16 cellular contexts compared by ENCODE assay signal in the genomic region with DNA sequence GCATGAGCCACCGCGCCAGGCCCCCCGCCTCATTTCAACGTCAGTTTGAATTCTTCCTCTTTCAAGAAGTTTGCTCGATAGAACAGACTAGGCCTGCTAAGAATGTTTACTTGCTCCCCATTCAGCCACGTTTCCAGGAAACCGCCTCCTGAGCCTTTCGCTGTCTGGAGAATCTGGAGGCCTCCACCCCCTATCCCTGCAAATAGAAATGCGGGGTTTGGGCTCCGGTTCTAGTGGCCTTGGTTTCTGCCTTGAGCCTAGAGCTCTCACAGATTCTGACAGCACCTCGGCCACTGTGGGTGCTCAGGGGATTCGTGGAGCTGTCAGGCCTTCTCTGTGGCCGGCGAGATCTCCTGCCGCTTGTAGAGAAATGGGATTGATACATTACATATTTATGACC.
DNase-seq lines count a peak whose midpoint lies in the region; ATAC-seq and TF ChIP-seq lines count a peak whose summit lies in the region.
"Had no signal": no experiment of that assay in that cellular context is flagged by ENCODE, and none has a peak within 500 bp of the region (broad histone marks: within the 10 kb centered on the region; RNA-seq: fewer than 3 reads in every experiment).

No MANE protein-coding gene starts in this region.

- H3F3A ChIP-seq in GM23338 (replicated peaks; ENCODE audit: low read depth): peaks cover 43% of the 10 kb centered on the region

- TF ChIP-seq CTCF in GM23338 (conservative IDR thresholded peaks at IDR 0.05; ENCODE audit: low read depth in 2 of 2): no peak
- no peak for TF ChIP-seq CTCF in foreskin fibroblast (IDR thresholded peaks at IDR 0.05; ENCODE audit: low read depth, low read length)
- TF ChIP-seq CTCF in A673 (conservative IDR thresholded peaks at IDR 0.05; ENCODE audit: low read depth, low read length): no peak

- ATAC-seq in GM23338: no peak; the same call in 2 of the 3 replicates
- no peak for ATAC-seq in GM21381 (IDR thresholded peaks at IDR 0.05; ENCODE audit: unreplicated experiment)
- ATAC-seq: CD8-positive, alpha-beta T cell had no signal

- CTCF ChIA-PET in A673 (lab: Charles Lee): no interaction called here

- H3K9me3 ChIP-seq in A673 (ENCODE audit: low read depth, low read length, poor library complexity, severe bottlenecking): no peaks in the 10 kb centered on the region
- H3K9me3 ChIP-seq: Peyer's patch had no signal

- H3K4me3 ChIP-seq in GM23338 (peak overlapping the region; percentile 22; the same call in 1 of the 2 replicates), foreskin fibroblast (ENCODE audit: low read depth in 1 of 2, low read length in 2 of 2) (no peak overlapping the region), A673 (ENCODE audit: low read depth, low read length, poor library complexity, severe bottlenecking) (no peak overlapping the region)
- H3K4me3 ChIP-seq: Peyer's patch had no signal

- no peaks in the 10 kb centered on the region for H3K36me3 ChIP-seq in GM23338 (ENCODE audit: insufficient read depth)
- no peaks in the 10 kb centered on the region for H3K36me3 ChIP-seq in A673 (ENCODE audit: insufficient read depth, low read length, poor library complexity, severe bottlenecking)
- H3K36me3 ChIP-seq: Peyer's patch had no signal

- no peaks in the 10 kb centered on the region; the same call in 2 of the 3 replicates for H3K36me3 Mint-ChIP-seq in GM23338 (ENCODE audit: low read depth)
- H3K36me3 Mint-ChIP-seq: CD8-positive, alpha-beta T cell had no signal

- H3K27ac ChIP-seq in GM23338 (ENCODE audit: low read depth): peak overlapping the region; percentile 87
- peak overlapping the region; percentile 86 for H3K27ac ChIP-seq in caudate nucleus (ENCODE audit: low read depth, low read length)
- no peak overlapping the region for H3K27ac ChIP-seq in A673 (ENCODE audit: low read depth, low read length, poor library complexity, severe bottlenecking)
- H3K27ac ChIP-seq: Peyer's patch had no signal

- BruUV-seq in A673 (replicated peaks; lab: Mats Ljungman, UMichigan): no TSS peak

- H3K27ac Mint-ChIP-seq in GM23338: peak overlapping the region; percentile 49
- H3K27ac Mint-ChIP-seq: B cell; CD8-positive, alpha-beta T cell had no signal

- peak overlapping the region; percentile 69 for H3K4me2 ChIP-seq in GM23338

- peaks cover 29% of the 10 kb centered on the region for H3K27me3 Mint-ChIP-seq in GM23338 (ENCODE audit: insufficient read depth, low read depth, poor library complexity)

- peaks cover 60% of the 10 kb centered on the region for H3K4me1 Mint-ChIP-seq in GM23338

- H3K27me3 ChIP-seq in GM23338 (ENCODE audit: insufficient read depth): no peaks in the 10 kb centered on the region
- peaks cover 32% of the 10 kb centered on the region for H3K27me3 ChIP-seq in A673 (replicated peaks; ENCODE audit: insufficient read depth, low read depth, low read length, poor library complexity)
- H3K27me3 ChIP-seq: Peyer's patch had no signal

- intact Hi-C loops in A673 (cut with micrococcal nuclease; ENCODE audit: unreplicated experiment): no loop called here

- H3K4me1 ChIP-seq in GM23338 (ENCODE audit: insufficient read depth) (peaks cover 53% of the 10 kb centered on the region), A673 (ENCODE audit: insufficient read depth, low read length, poor library complexity, severe bottlenecking) (peaks cover 5% of the 10 kb centered on the region)
- H3K4me1 ChIP-seq: Peyer's patch had no signal

- H3K9me3 Mint-ChIP-seq in GM23338: 0 out of 3 replicates have a peak, but pooled peaks cover 3% of the 10 kb centered on the region
- H3K9me3 Mint-ChIP-seq: CD8-positive, alpha-beta T cell had no signal

- DNase-seq in GM23338 (ENCODE audit: low spot score): peak; percentile 57
- peak in 29 of 61 donors; percentile 6 to 68 (median 27) for DNase-seq in caudate nucleus (lab: John Stamatoyannopoulos, UW)
- DNase-seq in midbrain (lab: John Stamatoyannopoulos, UW): peak; percentile 13
- DNase-seq in putamen (ENCODE audit: low spot score): peak; percentile 36
- DNase-seq in foreskin fibroblast: no peak
- no peak for DNase-seq in NCI-H748 treated with DMSO at 0.1 percent for 48 hours (lab: John Stamatoyannopoulos, UW)
- DNase-seq in A673 (ENCODE audit: low spot score): no peak
- DNase-seq: CD8-positive, alpha-beta T cell; H9; IMR-90; NCI-H1930; NCI-H2171 treated with DMSO at 0.1 percent for 48 hours; NCI-H510A; Peyer's patch had no signal

- H3K4me3 Mint-ChIP-seq in GM23338: no peak overlapping the region
- H3K4me3 Mint-ChIP-seq: B cell; CD8-positive, alpha-beta T cell had no signal

- no peaks in the 10 kb centered on the region for H3K9me2 ChIP-seq in GM23338 (ENCODE audit: insufficient read depth)

- H3K79me2 ChIP-seq in GM23338 (replicated peaks; ENCODE audit: insufficient read depth): no peaks in the 10 kb centered on the region

- no peaks in the 10 kb centered on the region for H4K20me1 ChIP-seq in GM23338 (replicated peaks; ENCODE audit: insufficient read depth)

- peak overlapping the region; percentile 72; the same call in 1 of the 2 replicates for H2AFZ ChIP-seq in GM23338

- POLR2A ChIA-PET in A673 (lab: Charles Lee; ENCODE audit: low non-redundant PET): no interaction called here

TF ChIP-seq in GM23338, 12 proteins besides CTCF, POLR2A, EP300 and RAD21:
- no peak for TF ChIP-seq CREB1 (CRISPR knock-in tag; IDR thresholded peaks at IDR 0.05; ENCODE audit: low read depth)
- no peak for TF ChIP-seq STAT1 (IDR thresholded peaks at IDR 0.05; ENCODE audit: unreplicated experiment)
- TF ChIP-seq NANOG (IDR thresholded peaks at IDR 0.05; ENCODE audit: borderline replicate concordance): no peak

Comparison
In these comparisons a context has a peak if more than half of its experiments do, and no peak if none do; other contexts are left out.
1. DNase-seq: peak in GM23338 (single experiment), midbrain (single experiment) and putamen (single experiment); none in foreskin fibroblast (0 of 2), NCI-H748 treated with DMSO at 0.1 percent for 48 hours (single experiment) and A673 (single experiment).